Comparison of ENCODE assay signal across 8 cellular contexts in the genomic region with DNA sequence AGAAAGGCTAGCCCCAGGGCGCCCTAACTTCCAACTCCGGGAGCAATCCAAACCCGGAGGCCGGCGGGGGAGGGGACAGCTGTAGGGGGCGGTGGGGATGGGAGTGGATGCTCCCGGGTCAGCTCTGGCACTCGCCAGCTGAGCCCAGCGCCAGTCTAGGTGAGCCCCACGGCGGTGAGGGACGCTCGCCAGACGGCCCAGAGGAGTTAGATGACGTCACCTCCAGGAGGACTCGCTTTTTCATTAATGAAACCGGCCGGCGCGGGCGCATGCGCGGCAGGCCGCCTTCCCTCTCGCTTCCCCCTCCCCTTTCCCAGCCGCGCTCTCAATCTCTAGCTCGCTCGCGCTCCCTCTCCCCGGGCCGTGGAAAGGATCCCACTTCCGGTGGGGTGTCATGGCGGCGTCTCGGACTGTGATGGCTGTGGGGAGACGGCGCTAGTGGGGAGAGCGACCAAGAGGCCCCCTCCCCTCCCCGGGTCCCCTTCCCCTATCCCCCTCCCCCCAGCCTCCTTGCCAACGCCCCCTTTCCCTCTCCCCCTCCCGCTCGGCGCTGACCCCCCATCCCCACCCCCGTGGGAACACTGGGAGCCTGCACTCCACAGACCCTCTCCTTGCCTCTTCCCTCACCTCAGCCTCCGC. TPM values are rescaled to one million over a fixed set of nuclear protein-coding genes. Genes with fewer than 3 reads are reported as not detected.
DNase-seq lines count a peak whose midpoint lies in the region; ATAC-seq and TF ChIP-seq lines count a peak whose summit lies in the region.

A gene with protein sequence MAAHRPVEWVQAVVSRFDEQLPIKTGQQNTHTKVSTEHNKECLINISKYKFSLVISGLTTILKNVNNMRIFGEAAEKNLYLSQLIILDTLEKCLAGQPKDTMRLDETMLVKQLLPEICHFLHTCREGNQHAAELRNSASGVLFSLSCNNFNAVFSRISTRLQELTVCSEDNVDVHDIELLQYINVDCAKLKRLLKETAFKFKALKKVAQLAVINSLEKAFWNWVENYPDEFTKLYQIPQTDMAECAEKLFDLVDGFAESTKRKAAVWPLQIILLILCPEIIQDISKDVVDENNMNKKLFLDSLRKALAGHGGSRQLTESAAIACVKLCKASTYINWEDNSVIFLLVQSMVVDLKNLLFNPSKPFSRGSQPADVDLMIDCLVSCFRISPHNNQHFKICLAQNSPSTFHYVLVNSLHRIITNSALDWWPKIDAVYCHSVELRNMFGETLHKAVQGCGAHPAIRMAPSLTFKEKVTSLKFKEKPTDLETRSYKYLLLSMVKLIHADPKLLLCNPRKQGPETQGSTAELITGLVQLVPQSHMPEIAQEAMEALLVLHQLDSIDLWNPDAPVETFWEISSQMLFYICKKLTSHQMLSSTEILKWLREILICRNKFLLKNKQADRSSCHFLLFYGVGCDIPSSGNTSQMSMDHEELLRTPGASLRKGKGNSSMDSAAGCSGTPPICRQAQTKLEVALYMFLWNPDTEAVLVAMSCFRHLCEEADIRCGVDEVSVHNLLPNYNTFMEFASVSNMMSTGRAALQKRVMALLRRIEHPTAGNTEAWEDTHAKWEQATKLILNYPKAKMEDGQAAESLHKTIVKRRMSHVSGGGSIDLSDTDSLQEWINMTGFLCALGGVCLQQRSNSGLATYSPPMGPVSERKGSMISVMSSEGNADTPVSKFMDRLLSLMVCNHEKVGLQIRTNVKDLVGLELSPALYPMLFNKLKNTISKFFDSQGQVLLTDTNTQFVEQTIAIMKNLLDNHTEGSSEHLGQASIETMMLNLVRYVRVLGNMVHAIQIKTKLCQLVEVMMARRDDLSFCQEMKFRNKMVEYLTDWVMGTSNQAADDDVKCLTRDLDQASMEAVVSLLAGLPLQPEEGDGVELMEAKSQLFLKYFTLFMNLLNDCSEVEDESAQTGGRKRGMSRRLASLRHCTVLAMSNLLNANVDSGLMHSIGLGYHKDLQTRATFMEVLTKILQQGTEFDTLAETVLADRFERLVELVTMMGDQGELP (N-terminal part only) (plus strand): TSS at position 378 of the 639 bp plus-strand sequence. CDS start 333 bp downstream, outside the sequence.

- H3K9me3 ChIP-seq in SU-DHL-6 (ENCODE audit: insufficient read depth, low read length) (no peaks in the 10 kb centered on the region), ovary (no peaks in the 10 kb centered on the region), thymus (ENCODE audit: control insufficient read depth) (no peaks in the 10 kb centered on the region)

- H3K27ac Mint-ChIP-seq in activated naive CD8-positive, alpha-beta T cell treated with anti-CD3 and anti-CD28 coated beads, Interleukin-2, amount 10 ng/mL, durations not matched to agents 7 days and 5 days: peak within 1 kb of the TSS; percentile 85

- no peaks in the 10 kb centered on the region for H3K36me3 Mint-ChIP-seq in activated naive CD8-positive, alpha-beta T cell treated with anti-CD3 and anti-CD28 coated beads, Interleukin-2, amount 10 ng/mL, durations not matched to agents 7 days and 5 days

- peak within 1 kb of the TSS; percentile 91 for H3K4me3 Mint-ChIP-seq in activated naive CD8-positive, alpha-beta T cell treated with anti-CD3 and anti-CD28 coated beads, Interleukin-2, amount 10 ng/mL, durations not matched to agents 7 days and 5 days

- POLR2A ChIA-PET in GM10248 (lab: Yijun Ruan, JAX): no interaction called here
- POLR2A ChIA-PET in activated naive CD8-positive, alpha-beta T cell treated with anti-CD3 and anti-CD28 coated beads, Interleukin-2, amount 10 ng/mL, durations not matched to agents 7 days and 5 days (lab: Charles Lee): interaction anchor here (1.0 to 1.3 kb wide), 2 partner anchors 9 to 121 kb away, joined by 3 read pairs; no protein-coding TSS in a partner anchor

- H3K9me2 ChIP-seq in SU-DHL-6 (replicated peaks; ENCODE audit: insufficient read depth, low read length): no peaks in the 10 kb centered on the region

- H3K4me1 Mint-ChIP-seq in activated naive CD8-positive, alpha-beta T cell treated with anti-CD3 and anti-CD28 coated beads, Interleukin-2, amount 10 ng/mL, durations not matched to agents 7 days and 5 days: peaks cover 17% of the 10 kb centered on the region

- intact Hi-C loops in head of caudate nucleus (cut with DNase I) (loop anchor here (10.0 kb wide), 1 partner anchor 120 kb away; no protein-coding TSS in a partner anchor), ovary (cut with DNase I) (loop anchor here in 1 of 4 donors (5.0 kb wide), 1 partner anchor 87 kb away; no protein-coding TSS in a partner anchor)

- H3K4me1 ChIP-seq in ovary (ENCODE audit: insufficient read depth): peaks cover 2% of the 10 kb centered on the region
- H3K4me1 ChIP-seq in thymus (ENCODE audit: control insufficient read depth, insufficient read depth, low read length): peaks cover 7% of the 10 kb centered on the region

- peaks cover 18% of the 10 kb centered on the region for H3F3A ChIP-seq in SU-DHL-6 (ENCODE audit: insufficient read depth)

- H3K4me2 ChIP-seq in SU-DHL-6 (ENCODE audit: low read depth, low read length, poor library complexity, severe bottlenecking): peak within 1 kb of the TSS; percentile 85

- ATAC-seq in HG02623 (IDR thresholded peaks at IDR 0.05; ENCODE audit: unreplicated experiment): peak; percentile 67
- peak; percentile 86 for ATAC-seq in activated naive CD8-positive, alpha-beta T cell treated with anti-CD3 and anti-CD28 coated beads, Interleukin-2, amount 10 ng/mL, durations not matched to agents 7 days and 5 days (ENCODE audit: low read depth)

- peaks cover 22% of the 10 kb centered on the region for H3K79me2 ChIP-seq in SU-DHL-6 (ENCODE audit: insufficient read depth, low read length)

- H3K36me3 ChIP-seq in SU-DHL-6 (ENCODE audit: low read length): no peaks in the 10 kb centered on the region
- no peaks in the 10 kb centered on the region for H3K36me3 ChIP-seq in ovary
- H3K36me3 ChIP-seq in thymus (ENCODE audit: control insufficient read depth, insufficient read depth): no peaks in the 10 kb centered on the region

- CTCF ChIA-PET in GM10248 (lab: Yijun Ruan, JAX): interaction anchor here (1.4 to 2.0 kb wide), 3 partner anchors 16 to 30 kb away, joined by 3 to 5 read pairs (median 3); no protein-coding TSS in a partner anchor

- peak; percentile 100 for DNase-seq in GM10248 (ENCODE audit: extremely low spot score)
- peak; percentile 94 to 98 (median 96) for DNase-seq in NCI-H1417 (lab: John Stamatoyannopoulos, UW)
- peak; percentile 88 for DNase-seq in activated naive CD8-positive, alpha-beta T cell treated with anti-CD3 and anti-CD28 coated beads, Interleukin-2, amount 10 ng/mL, durations not matched to agents 7 days and 5 days
- DNase-seq in head of caudate nucleus: peak; percentile 90 to 98 (median 95)
- DNase-seq in ovary: peak; percentile 97 to 98 (median 97)

- no peaks in the 10 kb centered on the region for H4K20me1 ChIP-seq in SU-DHL-6 (ENCODE audit: low read depth, low read length)

- no peaks in the 10 kb centered on the region for H3K9me3 Mint-ChIP-seq in activated naive CD8-positive, alpha-beta T cell treated with anti-CD3 and anti-CD28 coated beads, Interleukin-2, amount 10 ng/mL, durations not matched to agents 7 days and 5 days

- H3K27ac ChIP-seq in SU-DHL-6 (ENCODE audit: low read depth, low read length) (peak within 1 kb of the TSS; percentile 53), ovary (peak within 1 kb of the TSS; percentile 85 to 90), thymus (ENCODE audit: low read depth) (peak within 1 kb of the TSS; percentile 87)

- peak; percentile 29 for TF ChIP-seq POLR2A in ovary (IDR thresholded peaks at IDR 0.05)

- TF ChIP-seq CTCF in GM10248 (IDR thresholded peaks at IDR 0.05; ENCODE audit: control extremely low read depth, extremely low read depth, low read depth, missing control alignments): no peak
- TF ChIP-seq CTCF in SU-DHL-6 (IDR thresholded peaks at IDR 0.05; ENCODE audit: insufficient read depth, low read length, poor library complexity, severe bottlenecking): no peak
- TF ChIP-seq CTCF in ovary (IDR thresholded peaks at IDR 0.05): no peak

- peak within 1 kb of the TSS; percentile 90 for H3K4me3 ChIP-seq in SU-DHL-6 (ENCODE audit: insufficient read depth, low read length, poor library complexity, severe bottlenecking)
- H3K4me3 ChIP-seq in ovary: peak within 1 kb of the TSS; percentile 69
- H3K4me3 ChIP-seq in thymus (ENCODE audit: low read length): peak within 1 kb of the TSS; percentile 97

- TF ChIP-seq EP300 in ovary (IDR thresholded peaks at IDR 0.05): no peak

- no peaks in the 10 kb centered on the region for H3K27me3 Mint-ChIP-seq in activated naive CD8-positive, alpha-beta T cell treated with anti-CD3 and anti-CD28 coated beads, Interleukin-2, amount 10 ng/mL, durations not matched to agents 7 days and 5 days

- peak within 1 kb of the TSS; percentile 75 for H2AFZ ChIP-seq in SU-DHL-6 (ENCODE audit: low read depth, low read length, severe bottlenecking)

- H3K27me3 ChIP-seq in SU-DHL-6 (ENCODE audit: low read length) (no peaks in the 10 kb centered on the region), ovary (no peaks in the 10 kb centered on the region), thymus (ENCODE audit: control insufficient read depth, insufficient read depth) (no peaks in the 10 kb centered on the region)

- 0 to 1% (median 0%) methylated on average over 42 to 45 of the region's 46 CpGs for WGBS in ovary, 3 donors
- WGBS in thymus: under 1% methylated on average over 46 of the region's 46 CpGs

- H3K9ac ChIP-seq in SU-DHL-6 (ENCODE audit: low read length): peak within 1 kb of the TSS; percentile 78

RNA-seq across cellular contexts. Expression of the gene that starts here (rescaled TPM):
- 10 to 100 TPM; 34.4 to 36.0 TPM for total RNA-seq in activated naive CD8-positive, alpha-beta T cell treated with anti-CD3 and anti-CD28 coated beads, Interleukin-2, amount 10 ng/mL, durations not matched to agents 7 days and 5 days
- total RNA-seq in ovary: 10 to 100 TPM; 45.5 to 62.0 (median 58.1) TPM
- polyA plus RNA-seq in ovary (10 to 100 TPM; 11.1 to 27.0 TPM), thymus (10.3 TPM)

Comparison
In these comparisons a context has a peak if more than half of its experiments do, and no peak if none do; other contexts are left out.
1. Peak in every context shown above with its lines: DNase-seq, ATAC-seq, H3K4me3 ChIP-seq and H3K27ac ChIP-seq.